Comparison of ENCODE assay signal across 20 cellular contexts in genomic region chr19:4702764-4703163, GRCh38. TPM values are rescaled to one million over a fixed set of nuclear protein-coding genes. Genes with fewer than 3 reads are reported as not detected.
DNase-seq lines count a peak whose midpoint lies in the region; ATAC-seq, FAIRE-seq and TF ChIP-seq lines count a peak whose summit lies in the region.
"Had no signal": no experiment of that assay in that cellular context is flagged by ENCODE, and none has a peak within 500 bp of the region (broad histone marks: within the 10 kb centered on the region; RNA-seq: fewer than 3 reads in every experiment).

No MANE protein-coding gene starts in this region.

- no peak overlapping the region; a peak in 1 of 4 replicates for H3K9ac ChIP-seq in K562 (ENCODE audit: insufficient read depth in 1 of 2, low read depth in 2 of 2, low read length in 2 of 2)

- 91% methylated on average over 8 of the region's 11 CpGs for WGBS in K562 (ENCODE audit: insufficient coverage, low coverage, missing lambda C conversion rate)
- 93% methylated on average over 9 of the region's 11 CpGs for WGBS in suprapubic skin

- H3K27ac Mint-ChIP-seq in activated naive CD8-positive, alpha-beta T cell treated with anti-CD3 and anti-CD28 coated beads, Interleukin-2, amount 10 ng/mL, durations not matched to agents 7 days and 5 days, result peak overlapping the region; percentile 24
- no peak overlapping the region for H3K27ac Mint-ChIP-seq in activated naive CD8-positive, alpha-beta T cell treated with anti-CD3 and anti-CD28 coated beads, Interleukin-2, amount 50 U/mL, for 24 hours
- no peak overlapping the region for H3K27ac Mint-ChIP-seq in endothelial cell (ENCODE audit: unreplicated experiment)
- H3K27ac Mint-ChIP-seq: CD4-positive, alpha-beta T cell had no signal

- TF ChIP-seq POLR2A in K562 (conservative IDR thresholded peaks at IDR 0.05) (no peak), gastrocnemius medialis (IDR thresholded peaks at IDR 0.05) (no peak), suprapubic skin (IDR thresholded peaks at IDR 0.05) (no peak)

- H3K4me1 ChIP-seq in K562 (replicated peaks in 1 of 2; ENCODE audit: control insufficient read depth in 2 of 2, insufficient read depth in 2 of 2, low read length in 2 of 2), result peaks cover 0 to 13% of the 10 kb centered on the region in 2 experiments; a peak in 1 of 5 replicates
- peaks cover 56 to 57% of the 10 kb centered on the region in 2 donors for H3K4me1 ChIP-seq in gastrocnemius medialis
- peaks cover 34% of the 10 kb centered on the region for H3K4me1 ChIP-seq in suprapubic skin

- H4K20me1 ChIP-seq in K562 (replicated peaks; ENCODE audit: control insufficient read depth, insufficient read depth, low read length), result no peaks in the 10 kb centered on the region

- intact Hi-C loops in K562 (cut with micrococcal nuclease), result no loop called here
- intact Hi-C loops in gastrocnemius medialis (cut with DNase I; ENCODE audit: low total_unique reads), result no loop called here

- peaks cover 13% of the 10 kb centered on the region for H3K36me3 Mint-ChIP-seq in activated naive CD8-positive, alpha-beta T cell treated with anti-CD3 and anti-CD28 coated beads, Interleukin-2, amount 10 ng/mL, durations not matched to agents 7 days and 5 days
- H3K36me3 Mint-ChIP-seq in activated naive CD8-positive, alpha-beta T cell treated with anti-CD3 and anti-CD28 coated beads, Interleukin-2, amount 50 U/mL, for 24 hours (ENCODE audit: low read depth), result peaks cover 10% of the 10 kb centered on the region
- H3K36me3 Mint-ChIP-seq in endothelial cell (ENCODE audit: low read depth, unreplicated experiment), result peaks cover 27% of the 10 kb centered on the region

- BruUV-seq in K562 (replicated peaks; lab: Mats Ljungman, UMichigan), result no TSS peak

- no peak overlapping the region for H2AFZ ChIP-seq in K562 (ENCODE audit: low read depth, low read length)

- CTCF ChIA-PET in K562 (lab: Yijun Ruan, JAX; ENCODE audit: low intra/inter-chr PET ratio), result no interaction called here

- H3K27ac ChIP-seq in K562 (ENCODE audit: extremely low read depth, low read depth, low read length) (no peak overlapping the region), gastrocnemius medialis (peak overlapping the region; percentile 89 to 100 (median 97)), suprapubic skin (no peak overlapping the region)
- H3K27ac ChIP-seq: 22Rv1, A549, C4-2B had no signal

- no peak overlapping the region for H3K4me2 ChIP-seq in K562 (ENCODE audit: insufficient read depth, low read length)
- H3K4me2 ChIP-seq: A549 had no signal

- TF ChIP-seq RAD21 in K562 (CRISPR knock-in tag; conservative IDR thresholded peaks at IDR 0.05 in 1 of 2, IDR thresholded peaks at IDR 0.05 in 1 of 2), result no peak

- H3K9me3 Mint-ChIP-seq in activated naive CD8-positive, alpha-beta T cell treated with anti-CD3 and anti-CD28 coated beads, Interleukin-2, amount 10 ng/mL, durations not matched to agents 7 days and 5 days, result no peaks in the 10 kb centered on the region
- no peaks in the 10 kb centered on the region for H3K9me3 Mint-ChIP-seq in activated naive CD8-positive, alpha-beta T cell treated with anti-CD3 and anti-CD28 coated beads, Interleukin-2, amount 50 U/mL, for 24 hours
- no peaks in the 10 kb centered on the region for H3K9me3 Mint-ChIP-seq in endothelial cell (ENCODE audit: unreplicated experiment)
- H3K9me3 Mint-ChIP-seq: CD4-positive, alpha-beta T cell; H9 had no signal

- no peak for DNase-seq in activated naive CD8-positive, alpha-beta T cell treated with anti-CD3 and anti-CD28 coated beads, Interleukin-2, amount 10 ng/mL, durations not matched to agents 7 days and 5 days
- no peak for DNase-seq in activated naive CD8-positive, alpha-beta T cell treated with anti-CD3 and anti-CD28 coated beads, Interleukin-2, amount 50 U/mL, for 24 hours
- DNase-seq in K562 (ENCODE audit: extremely low read depth in 1 of 4, low spot score in 3 of 4), result no peak
- no peak for DNase-seq in endothelial cell (ENCODE audit: low spot score)
- DNase-seq in gastrocnemius medialis, result no peak
- no peak for DNase-seq in suprapubic skin (ENCODE audit: low spot score in 2 of 2)
- DNase-seq in stimulated activated CD4-positive, alpha-beta T cell treated with anti-CD3 and anti-CD28 coated beads, Interleukin-4, amount 100 ng/mL, for 24 hours, result no peak
- no peak for DNase-seq in activated CD4-positive, alpha-beta T cell treated with anti-CD3 and anti-CD28 coated beads for 1 hour
- DNase-seq: AML-193; Caco-2; CD4-positive, alpha-beta T cell; H9 had no signal

- ATAC-seq in activated naive CD8-positive, alpha-beta T cell treated with anti-CD3 and anti-CD28 coated beads, Interleukin-2, amount 10 ng/mL, durations not matched to agents 7 days and 5 days (ENCODE audit: low read depth), result no peak
- ATAC-seq in activated naive CD8-positive, alpha-beta T cell treated with anti-CD3 and anti-CD28 coated beads, Interleukin-2, amount 50 U/mL, for 24 hours, result no peak
- ATAC-seq in K562 (no peak), gastrocnemius medialis (no peak)
- ATAC-seq: A549 had no signal

- H3K36me3 ChIP-seq in K562 (ENCODE audit: control insufficient read depth, insufficient read depth, low read length) (peaks cover 78% of the 10 kb centered on the region; the same call in 2 of the 3 replicates), gastrocnemius medialis (peaks cover 0 to 56% of the 10 kb centered on the region in 2 donors), suprapubic skin (peaks cover 76% of the 10 kb centered on the region)

- in situ Hi-C loops in K562 (cut with MboI), result no loop called here
- in situ Hi-C loops in gastrocnemius medialis (cut with MboI; ENCODE audit: low sequenced_read_pairs in 4 of 4), result no loop called here

- no peak for TF ChIP-seq EP300 in K562 (IDR thresholded peaks at IDR 0.05; ENCODE audit: low read length)
- no peak for TF ChIP-seq EP300 in suprapubic skin (IDR thresholded peaks at IDR 0.05)

- H3K27me3 ChIP-seq in K562 (ENCODE audit: control insufficient read depth in 2 of 2, insufficient read depth in 2 of 2, low read length in 2 of 2) (no peaks in the 10 kb centered on the region), gastrocnemius medialis (no peaks in the 10 kb centered on the region), suprapubic skin (no peaks in the 10 kb centered on the region)

- no peaks in the 10 kb centered on the region for H3K4me1 Mint-ChIP-seq in activated naive CD8-positive, alpha-beta T cell treated with anti-CD3 and anti-CD28 coated beads, Interleukin-2, amount 10 ng/mL, durations not matched to agents 7 days and 5 days
- no peaks in the 10 kb centered on the region for H3K4me1 Mint-ChIP-seq in activated naive CD8-positive, alpha-beta T cell treated with anti-CD3 and anti-CD28 coated beads, Interleukin-2, amount 50 U/mL, for 24 hours
- H3K4me1 Mint-ChIP-seq in endothelial cell (ENCODE audit: unreplicated experiment), result no peaks in the 10 kb centered on the region
- H3K4me1 Mint-ChIP-seq: H9 had no signal

- no peak for FAIRE-seq in K562 (lab: Jason Lieb, UNC)
- FAIRE-seq: A549, D721Med, G401.6, GM12891, GM19239, H1 had no signal

- H3K9me1 ChIP-seq in K562 (ENCODE audit: control insufficient read depth, insufficient read depth, low read length), result no peaks in the 10 kb centered on the region

- POLR2A ChIA-PET in activated naive CD8-positive, alpha-beta T cell treated with anti-CD3 and anti-CD28 coated beads, Interleukin-2, amount 10 ng/mL, durations not matched to agents 7 days and 5 days (lab: Charles Lee), result no interaction called here
- POLR2A ChIA-PET in K562 (lab: Yijun Ruan, JAX), result no interaction called here

- TF ChIP-seq CTCF in K562 (IDR thresholded peaks at IDR 0.05 in 2 of 3, conservative IDR thresholded peaks at IDR 0.05 in 1 of 3; ENCODE audit: insufficient read depth in 2 of 3, low read depth in 1 of 3, low read length in 3 of 3), result no peak
- no peak for TF ChIP-seq CTCF in endothelial cell (IDR thresholded peaks at IDR 0.05; ENCODE audit: unreplicated experiment)
- TF ChIP-seq CTCF in gastrocnemius medialis (IDR thresholded peaks at IDR 0.05 in 4 of 5, conservative IDR thresholded peaks at IDR 0.05 in 1 of 5), result no peak
- no peak for TF ChIP-seq CTCF in suprapubic skin (IDR thresholded peaks at IDR 0.05)

- no peaks in the 10 kb centered on the region for H3K27me3 Mint-ChIP-seq in activated naive CD8-positive, alpha-beta T cell treated with anti-CD3 and anti-CD28 coated beads, Interleukin-2, amount 10 ng/mL, durations not matched to agents 7 days and 5 days
- no peaks in the 10 kb centered on the region for H3K27me3 Mint-ChIP-seq in activated naive CD8-positive, alpha-beta T cell treated with anti-CD3 and anti-CD28 coated beads, Interleukin-2, amount 50 U/mL, for 24 hours
- H3K27me3 Mint-ChIP-seq in endothelial cell (ENCODE audit: unreplicated experiment), result peaks cover 6% of the 10 kb centered on the region
- H3K27me3 Mint-ChIP-seq: CD4-positive, alpha-beta T cell had no signal

- H3K9me3 ChIP-seq in K562 (replicated peaks; ENCODE audit: control insufficient read depth, insufficient read depth, low read depth, low read length) (no peaks in the 10 kb centered on the region), gastrocnemius medialis (no peaks in the 10 kb centered on the region), suprapubic skin (no peaks in the 10 kb centered on the region)
- H3K9me3 ChIP-seq: A549, Caco-2 had no signal

- H3K4me3 ChIP-seq in K562, result no peak overlapping the region
- no peak overlapping the region for H3K4me3 ChIP-seq in gastrocnemius medialis
- H3K4me3 ChIP-seq in suprapubic skin, result no peak overlapping the region
- H3K4me3 ChIP-seq: A549 had no signal

- H3K4me3 Mint-ChIP-seq in activated naive CD8-positive, alpha-beta T cell treated with anti-CD3 and anti-CD28 coated beads, Interleukin-2, amount 10 ng/mL, durations not matched to agents 7 days and 5 days, result no peak overlapping the region
- H3K4me3 Mint-ChIP-seq in activated naive CD8-positive, alpha-beta T cell treated with anti-CD3 and anti-CD28 coated beads, Interleukin-2, amount 50 U/mL, for 24 hours, result no peak overlapping the region
- peak overlapping the region; percentile 8 for H3K4me3 Mint-ChIP-seq in endothelial cell (ENCODE audit: unreplicated experiment)
- H3K4me3 Mint-ChIP-seq: CD4-positive, alpha-beta T cell; H9 had no signal

- no peaks in the 10 kb centered on the region for H3K79me2 ChIP-seq in K562 (ENCODE audit: control insufficient read depth, insufficient read depth, low read length)

RNA-seq across cellular contexts. Expression of gene DPP9, which starts 20.9 kb away (rescaled TPM):
- 10 to 100 TPM; 91.7 TPM for total RNA-seq in activated naive CD8-positive, alpha-beta T cell treated with anti-CD3 and anti-CD28 coated beads, Interleukin-2, amount 10 ng/mL, durations not matched to agents 7 days and 5 days
- 45.6 and 105 TPM in 2 replicates for total RNA-seq in K562 (2011; cell fraction: chromatin; rRNA removed; ENCODE audit: low replicate concordance)
- 61.4 and 62.6 TPM in 2 replicates for total RNA-seq in K562 (2011; cell fraction: nucleolus; rRNA removed)
- total RNA-seq in K562 (2011; cell fraction: nucleoplasm; rRNA removed), result 50.8 and 52.2 TPM in 2 replicates
- total RNA-seq in K562 (2014; rRNA removed) (43.0 and 64.9 TPM in 2 replicates), K562 (2014; rRNA removed; fragmentation: Illumina TruSeq; extraction: Trizol) (12.7 and 16.0 TPM in 2 replicates), K562 (2015; rRNA removed; fragmentation: Illumina TruSeq; extraction: Trizol) (23.6 and 24.5 TPM in 2 replicates), K562 (2021) (60.0 and 66.7 TPM in 2 replicates), endothelial cell (ENCODE audit: unreplicated experiment) (63.3 TPM), gastrocnemius medialis (100 to 1,000 TPM in 3 of 4 donors, 10 to 100 TPM in 1; 92.6 to 208 (median 148) TPM), suprapubic skin (100 to 1,000 TPM in 2 of 4 donors, 10 to 100 TPM in 2; 51.2 to 126 (median 84.1) TPM)
- polyA plus RNA-seq in K562 (2011; rRNA removed) (5.4 and 7.1 TPM in 2 replicates), K562 (2014; fragmentation: Illumina TruSeq; extraction: Trizol) (33.5 and 50.1 TPM in 2 replicates), K562 (2014; fragmentation: Nextera tagmentation; extraction: Ambion mirVana) (1 to 10 TPM in 1 of 2 experiments, under 1 TPM in 1; 0.90 to 1.1 TPM), K562 (2014; rRNA removed) (27.8 and 30.6 TPM in 2 replicates)
- 6.1 and 12.8 TPM in 2 replicates for polyA plus RNA-seq in K562 (2011; cell fraction: cytosol; rRNA removed)
- polyA plus RNA-seq in K562 (2011; cell fraction: nucleus; rRNA removed), result 9.6 and 23.4 TPM in 2 replicates
- polyA plus RNA-seq in K562 (2012), result 26.0 and 32.1 TPM in 2 replicates
- polyA minus RNA-seq in K562 (2011; rRNA and poly(A)+ RNA removed), result 4.6 and 8.5 TPM in 2 replicates
- polyA minus RNA-seq in K562 (2011; cell fraction: cytosol; rRNA and poly(A)+ RNA removed), result 17.6 and 18.5 TPM in 2 replicates
- polyA minus RNA-seq in K562 (2011; cell fraction: nucleus; rRNA and poly(A)+ RNA removed), result 17.1 and 24.1 TPM in 2 replicates

RNA-seq across cellular contexts. Expression of gene MYDGF, which starts 32.6 kb away (rescaled TPM):
- total RNA-seq in activated naive CD8-positive, alpha-beta T cell treated with anti-CD3 and anti-CD28 coated beads, Interleukin-2, amount 10 ng/mL, durations not matched to agents 7 days and 5 days, result 10 to 100 TPM; 33.3 to 34.8 TPM
- 55.1 and 137 TPM in 2 replicates for total RNA-seq in K562 (2011; cell fraction: chromatin; rRNA removed; ENCODE audit: low replicate concordance)
- 204 and 212 TPM in 2 replicates for total RNA-seq in K562 (2011; cell fraction: nucleolus; rRNA removed)
- 127 and 144 TPM in 2 replicates for total RNA-seq in K562 (2011; cell fraction: nucleoplasm; rRNA removed)
- total RNA-seq in K562 (2014; rRNA removed), result 131 and 143 TPM in 2 replicates
- total RNA-seq in K562 (2014; rRNA removed; fragmentation: Illumina TruSeq; extraction: Trizol), result 52.2 and 67.5 TPM in 2 replicates
- 81.6 and 83.0 TPM in 2 replicates for total RNA-seq in K562 (2015; rRNA removed; fragmentation: Illumina TruSeq; extraction: Trizol)
- 91.5 and 96.7 TPM in 2 replicates for total RNA-seq in K562 (2021)
- polyA plus RNA-seq in K562 (2011; rRNA removed), result 82.1 and 86.0 TPM in 2 replicates
- polyA plus RNA-seq in K562 (2011; cell fraction: cytosol; rRNA removed), result 118 and 186 TPM in 2 replicates
- 46.8 and 51.5 TPM in 2 replicates for polyA plus RNA-seq in K562 (2011; cell fraction: nucleus; rRNA removed)
- polyA plus RNA-seq in K562 (2012), result 164 and 292 TPM in 2 replicates
- polyA plus RNA-seq in K562 (2014; fragmentation: Illumina TruSeq; extraction: Trizol), result 60.5 and 66.6 TPM in 2 replicates
- 10 to 100 TPM in 1 of 2 experiments, 1 to 10 TPM in 1; 4.2 to 12.6 TPM for polyA plus RNA-seq in K562 (2014; fragmentation: Nextera tagmentation; extraction: Ambion mirVana)
- polyA plus RNA-seq in K562 (2014; rRNA removed), result 141 and 166 TPM in 2 replicates
- 17.9 and 26.4 TPM in 2 replicates for polyA minus RNA-seq in K562 (2011; rRNA and poly(A)+ RNA removed)
- polyA minus RNA-seq in K562 (2011; cell fraction: cytosol; rRNA and poly(A)+ RNA removed), result 32.6 and 58.7 TPM in 2 replicates
- polyA minus RNA-seq in K562 (2011; cell fraction: nucleus; rRNA and poly(A)+ RNA removed), result 14.4 and 24.1 TPM in 2 replicates
- total RNA-seq in endothelial cell (ENCODE audit: unreplicated experiment), result 112 TPM
- total RNA-seq in gastrocnemius medialis, result 10 to 100 TPM in 2 of 4 donors, 1 to 10 TPM in 2; 8.0 to 12.9 (median 10.1) TPM
- total RNA-seq in suprapubic skin, result 10 to 100 TPM; 17.5 to 43.6 (median 28.3) TPM

Comparison
In these comparisons a context has a peak if more than half of its experiments do, and no peak if none do; other contexts are left out.
1. H3K27ac ChIP-seq: peak in gastrocnemius medialis (4 of 4); none in K562 (single experiment) and suprapubic skin (single experiment).